8 cellular contexts compared by ENCODE assay signal in genomic region chr10:125158528-125159485, GRCh38. TPM values are rescaled to one million over a fixed set of nuclear protein-coding genes. Genes with fewer than 3 reads are reported as not detected.
DNase-seq lines count a peak whose midpoint lies in the region; ATAC-seq and TF ChIP-seq lines count a peak whose summit lies in the region.

No MANE protein-coding gene starts in this region.

- peaks cover 4% of the 10 kb centered on the region for H3K4me1 Mint-ChIP-seq in activated CD4-positive, alpha-beta T cell treated with anti-CD3 and anti-CD28 coated beads, Interleukin-2, amount 10 ng/mL, durations not matched to agents 7 days and 5 days

- H4K20me1 ChIP-seq in mammary epithelial cell (ENCODE audit: insufficient read depth, low read length), result no peaks in the 10 kb centered on the region

- peak overlapping the region; percentile 5 for H2AFZ ChIP-seq in mammary epithelial cell (ENCODE audit: low read depth, low read length)

- no peaks in the 10 kb centered on the region for H3K9me3 Mint-ChIP-seq in activated CD4-positive, alpha-beta T cell treated with anti-CD3 and anti-CD28 coated beads, Interleukin-2, amount 10 ng/mL, durations not matched to agents 7 days and 5 days

- POLR2A ChIA-PET in activated CD4-positive, alpha-beta T cell treated with anti-CD3 and anti-CD28 coated beads, Interleukin-2, amount 10 ng/mL, durations not matched to agents 7 days and 5 days (lab: Charles Lee), result no interaction called here

- 0% methylated on average over 10 of the region's 117 CpGs for WGBS in mammary epithelial cell (ENCODE audit: low coverage, missing lambda C conversion rate)

- H3K27me3 ChIP-seq in mammary epithelial cell (ENCODE audit: insufficient read depth, low read length) (no peaks in the 10 kb centered on the region), skeletal muscle satellite cell (ENCODE audit: control insufficient read depth, insufficient read depth, low read length) (no peaks in the 10 kb centered on the region)

- H3K36me3 ChIP-seq in mammary epithelial cell (ENCODE audit: insufficient read depth, low read length), result no peaks in the 10 kb centered on the region
- H3K36me3 ChIP-seq in skeletal muscle satellite cell (ENCODE audit: insufficient read depth, low read length), result no peaks in the 10 kb centered on the region

- dilution Hi-C loops in mammary epithelial cell (cut with HindIII; ENCODE audit: low sequenced_read_pairs), result no loop called here

- peaks cover 58% of the 10 kb centered on the region for H3K27me3 Mint-ChIP-seq in activated CD4-positive, alpha-beta T cell treated with anti-CD3 and anti-CD28 coated beads, Interleukin-2, amount 10 ng/mL, durations not matched to agents 7 days and 5 days

- in situ Hi-C loops in mammary epithelial cell (cut with MboI; ENCODE audit: low sequenced_read_pairs in 2 of 2), result loop anchor here in 1 of 2 donors (25.0 kb wide), 1 partner anchor 478 kb away; no protein-coding TSS in a partner anchor

- no peak for TF ChIP-seq CTCF in mammary epithelial cell (conservative IDR thresholded peaks at IDR 0.05 in 1 of 2, IDR thresholded peaks at IDR 0.05 in 1 of 2; ENCODE audit: extremely low read depth in 1 of 2, insufficient read depth in 1 of 2, low read depth in 1 of 2, low read length in 2 of 2)

- H3K27ac Mint-ChIP-seq in activated CD4-positive, alpha-beta T cell treated with anti-CD3 and anti-CD28 coated beads, Interleukin-2, amount 10 ng/mL, durations not matched to agents 7 days and 5 days, result no peak overlapping the region

- peak overlapping the region; percentile 80 for H3K4me2 ChIP-seq in mammary epithelial cell (ENCODE audit: insufficient read depth, low read depth, low read length)
- peak overlapping the region; percentile 91 for H3K4me2 ChIP-seq in skeletal muscle satellite cell (ENCODE audit: low read length)

- no peaks in the 10 kb centered on the region for H3K9me3 ChIP-seq in mammary epithelial cell (replicated peaks; ENCODE audit: insufficient read depth, low read length)
- no peaks in the 10 kb centered on the region for H3K9me3 ChIP-seq in skeletal muscle satellite cell (replicated peaks; ENCODE audit: low read length)

- no peaks in the 10 kb centered on the region for H3K36me3 Mint-ChIP-seq in activated CD4-positive, alpha-beta T cell treated with anti-CD3 and anti-CD28 coated beads, Interleukin-2, amount 10 ng/mL, durations not matched to agents 7 days and 5 days (ENCODE audit: low read depth)

- no peak for ATAC-seq in HG02623 (IDR thresholded peaks at IDR 0.05; ENCODE audit: unreplicated experiment)

- CTCF ChIA-PET in activated CD4-positive, alpha-beta T cell treated with anti-CD3 and anti-CD28 coated beads, Interleukin-2, amount 10 ng/mL, durations not matched to agents 7 days and 5 days (lab: Charles Lee), result interaction anchor here (0.6 kb wide), 1 partner anchor 13 kb away, joined by 4 read pairs; no protein-coding TSS in a partner anchor
- CTCF ChIA-PET in mammary epithelial cell (lab: Charles Lee; ENCODE audit: low non-redundant PET), result no interaction called here

- no TSS peak for BruUV-seq in mammary epithelial cell (replicated peaks; lab: Mats Ljungman, UMichigan)

- peak overlapping the region; percentile 67 for H3K4me3 Mint-ChIP-seq in activated CD4-positive, alpha-beta T cell treated with anti-CD3 and anti-CD28 coated beads, Interleukin-2, amount 10 ng/mL, durations not matched to agents 7 days and 5 days

- intact Hi-C loops in mammary epithelial cell (cut with micrococcal nuclease), result no loop called here

- H3K9ac ChIP-seq in mammary epithelial cell (ENCODE audit: insufficient read depth, low read length) (peak overlapping the region; percentile 85), skeletal muscle satellite cell (ENCODE audit: low read depth, low read length) (peak overlapping the region; percentile 95)

- peak overlapping the region; percentile 91 for H3K27ac ChIP-seq in mammary epithelial cell (ENCODE audit: insufficient read depth, low read depth, low read length)

- peak overlapping the region; percentile 72 to 84 (median 77) for H3K4me3 ChIP-seq in mammary epithelial cell (replicated peaks in 1 of 3; ENCODE audit: insufficient read depth in 1 of 3, low read depth in 2 of 3, low read length in 3 of 3)
- peak overlapping the region; percentile 85 for H3K4me3 ChIP-seq in skeletal muscle satellite cell (ENCODE audit: low read length)

- H3K4me1 ChIP-seq in mammary epithelial cell (ENCODE audit: insufficient read depth, low read length), result peaks cover 42% of the 10 kb centered on the region
- peaks cover 46% of the 10 kb centered on the region for H3K4me1 ChIP-seq in skeletal muscle satellite cell (ENCODE audit: control insufficient read depth, insufficient read depth, low read length)

- H3K79me2 ChIP-seq in mammary epithelial cell (ENCODE audit: insufficient read depth, low read length), result peaks cover 63% of the 10 kb centered on the region

- no peak for DNase-seq in activated CD4-positive, alpha-beta T cell treated with anti-CD3 and anti-CD28 coated beads, Interleukin-2, amount 10 ng/mL, durations not matched to agents 7 days and 5 days
- no peak for DNase-seq in activated CD4-positive, alpha-beta T cell treated with anti-CD3 and anti-CD28 coated beads for 1 hour
- DNase-seq in NCI-H82 (lab: John Stamatoyannopoulos, UW) (peak; percentile 43), mammary epithelial cell (peak; percentile 56), inferior parietal cortex (ENCODE audit: extremely low spot score) (peak; percentile 55), NCI-H1436 (lab: John Stamatoyannopoulos, UW) (no peak)

RNA-seq across cellular contexts. Expression of gene CTBP2, which starts 1.6 kb away (rescaled TPM):
- total RNA-seq in activated CD4-positive, alpha-beta T cell treated with anti-CD3 and anti-CD28 coated beads, Interleukin-2, amount 10 ng/mL, durations not matched to agents 7 days and 5 days, result under 1 TPM in 1 of 2 experiments, not detected in 1; 0.40 TPM
- 100 to 1,000 TPM; 111 to 126 TPM for total RNA-seq in mammary epithelial cell
- polyA plus RNA-seq in mammary epithelial cell, result 141 TPM
- 123 TPM for polyA minus RNA-seq in mammary epithelial cell
- 60.9 and 63.6 TPM in 2 replicates for total RNA-seq in skeletal muscle satellite cell (2012; rRNA removed)

Comparison
In these comparisons a context has a peak if more than half of its experiments do, and no peak if none do; other contexts are left out.
1. DNase-seq: peak in NCI-H82 (single experiment), mammary epithelial cell (single experiment) and inferior parietal cortex (single experiment); none in activated CD4-positive, alpha-beta T cell treated with anti-CD3 and anti-CD28 coated beads, Interleukin-2, amount 10 ng/mL, durations not matched to agents 7 days and 5 days (single experiment), activated CD4-positive, alpha-beta T cell treated with anti-CD3 and anti-CD28 coated beads for 1 hour (single experiment) and NCI-H1436 (single experiment).
2. RNA of gene CTBP2, which starts 1.6 kb away (total RNA-seq): 111 to 126 TPM in mammary epithelial cell; 0.40 TPM in activated CD4-positive, alpha-beta T cell treated with anti-CD3 and anti-CD28 coated beads, Interleukin-2, amount 10 ng/mL, durations not matched to agents 7 days and 5 days; every median in the first group is over 10 times any median in the second.